Comparison of ENCODE assay signal across 12 cellular contexts in genomic region chr19:18287836-18288772, GRCh38. TPM values are rescaled to one million over a fixed set of nuclear protein-coding genes. Genes with fewer than 3 reads are reported as not detected.
DNase-seq lines count a peak whose midpoint lies in the region; ATAC-seq and TF ChIP-seq lines count a peak whose summit lies in the region.
"Had no signal": no experiment of that assay in that cellular context is flagged by ENCODE, and none has a peak within 500 bp of the region (broad histone marks: within the 10 kb centered on the region; RNA-seq: fewer than 3 reads in every experiment).

No MANE protein-coding gene starts in this region.

- H3K4me1 ChIP-seq in HUES64 (ENCODE audit: insufficient read depth, low read length) (peaks cover 14% of the 10 kb centered on the region), aorta (ENCODE audit: control insufficient read depth in 1 of 2, insufficient read depth in 2 of 2, low read length in 2 of 2) (no peaks in the 10 kb centered on the region)

- DNase-seq in kidney epithelial cell (ENCODE audit: low read depth) (no peak), NCI-H226 (no peak), aorta (no peak), GM13977 (ENCODE audit: low spot score) (no peak)
- DNase-seq in stimulated activated naive B cell treated with anti-CD40 and anti-IgM and Interleukin-4, amounts not matched to agents 10 μg/mL and 1 μg/mL and 100 μg/mL, for 72 hours, result no peak
- DNase-seq: activated naive CD4-positive, alpha-beta T cell treated with Interleukin-2 at 50 U/mL for 16 hours; DND-41; NCI-H1092 treated with DMSO at 0.1 percent for 48 hours; PC-9 had no signal

- no peaks in the 10 kb centered on the region for H3K36me3 ChIP-seq in HUES64 (ENCODE audit: insufficient read depth, low read length)
- H3K36me3 ChIP-seq in kidney epithelial cell (ENCODE audit: control insufficient read depth, insufficient read depth, low read length), result no peaks in the 10 kb centered on the region
- H3K36me3 ChIP-seq in aorta (ENCODE audit: control insufficient read depth in 1 of 2, insufficient read depth in 2 of 2, low read length in 1 of 2), result no peaks in the 10 kb centered on the region

- H3K4me3 ChIP-seq in HUES64 (ENCODE audit: low read length) (peak overlapping the region; percentile 43), kidney epithelial cell (ENCODE audit: low read depth, low read length) (no peak overlapping the region), aorta (ENCODE audit: low read length in 2 of 2) (no peak overlapping the region)
- H3K4me3 ChIP-seq: PC-9 had no signal

- no peaks in the 10 kb centered on the region for H3K9me3 Mint-ChIP-seq in stimulated activated naive B cell treated with anti-CD40 and anti-IgM and Interleukin-4, amounts not matched to agents 10 μg/mL and 1 μg/mL and 100 μg/mL, for 72 hours

- H3K9ac ChIP-seq in HUES64 (ENCODE audit: low read depth, low read length), result peak overlapping the region; percentile 47

- no peak overlapping the region for H3K4me3 Mint-ChIP-seq in stimulated activated naive B cell treated with anti-CD40 and anti-IgM and Interleukin-4, amounts not matched to agents 10 μg/mL and 1 μg/mL and 100 μg/mL, for 72 hours

- in situ Hi-C loops in GM13977 (cut with MboI; ENCODE audit: low pct_unique_long_range_greater_than_20kb, low sequenced_read_pairs, unreplicated experiment), result no loop called here

- H3K27ac ChIP-seq in HUES64 (ENCODE audit: low read depth, low read length) (peak overlapping the region; percentile 68), adipose tissue (ENCODE audit: low read depth, low read length) (peak overlapping the region; percentile 13), aorta (ENCODE audit: low read depth in 1 of 2, low read length in 2 of 2) (peak overlapping the region in 1 of 2 donors; percentile 59)
- H3K27ac ChIP-seq: PC-9, VCaP had no signal

- WGBS in HUES64, result 15% methylated on average over 26 of the region's 26 CpGs
- 52 to 76% (median 70%) methylated on average over 26 of the region's 26 CpGs for WGBS in adipose tissue, 3 donors
- WGBS in aorta, 2 donors, result 51 to 52% methylated on average over 26 of the region's 26 CpGs

- H3K27me3 ChIP-seq in HUES64 (ENCODE audit: insufficient read depth, low read length) (no peaks in the 10 kb centered on the region), kidney epithelial cell (ENCODE audit: control insufficient read depth, insufficient read depth, low read length) (no peaks in the 10 kb centered on the region), aorta (ENCODE audit: control insufficient read depth in 1 of 2, insufficient read depth in 2 of 2, low read length in 1 of 2) (no peaks in the 10 kb centered on the region)

- intact Hi-C loops in aorta (cut with DNase I), result no loop called here

- ATAC-seq in stimulated activated naive B cell treated with anti-CD40 and anti-IgM and Interleukin-4, amounts not matched to agents 10 μg/mL and 1 μg/mL and 100 μg/mL, for 72 hours (replicated peaks), result no peak
- ATAC-seq in aorta (ENCODE audit: low FRiP score), result no peak

- peak; percentile 19 for TF ChIP-seq CTCF in kidney epithelial cell (IDR thresholded peaks at IDR 0.05; ENCODE audit: insufficient read depth, low read length, poor library complexity, severe bottlenecking)
- TF ChIP-seq CTCF in GM13977 (IDR thresholded peaks at IDR 0.05; ENCODE audit: extremely low read depth, insufficient read depth, missing control alignments), result no peak

- no peaks in the 10 kb centered on the region for H3K27me3 Mint-ChIP-seq in stimulated activated naive B cell treated with anti-CD40 and anti-IgM and Interleukin-4, amounts not matched to agents 10 μg/mL and 1 μg/mL and 100 μg/mL, for 72 hours

- H3K9me3 ChIP-seq in HUES64 (ENCODE audit: insufficient read depth, low read depth, low read length) (no peaks in the 10 kb centered on the region), aorta (ENCODE audit: control insufficient read depth, low read length) (no peaks in the 10 kb centered on the region)

- H3K4me1 Mint-ChIP-seq in stimulated activated naive B cell treated with anti-CD40 and anti-IgM and Interleukin-4, amounts not matched to agents 10 μg/mL and 1 μg/mL and 100 μg/mL, for 72 hours, result peaks cover 48 to 81% of the 10 kb centered on the region in 2 donors

- H3K36me3 Mint-ChIP-seq in stimulated activated naive B cell treated with anti-CD40 and anti-IgM and Interleukin-4, amounts not matched to agents 10 μg/mL and 1 μg/mL and 100 μg/mL, for 72 hours, result peaks cover 7 to 14% of the 10 kb centered on the region in 2 donors

- H3K27ac Mint-ChIP-seq in stimulated activated naive B cell treated with anti-CD40 and anti-IgM and Interleukin-4, amounts not matched to agents 10 μg/mL and 1 μg/mL and 100 μg/mL, for 72 hours, result peak overlapping the region; percentile 95

RNA-seq across cellular contexts. Expression of gene JUND, which starts 6.7 kb away (rescaled TPM):
- polyA plus RNA-seq in HUES64 (2013, experiment 1 of 2), result 93.0 TPM
- 114 TPM for polyA plus RNA-seq in HUES64 (2013, experiment 2 of 2)
- polyA plus RNA-seq in adipose tissue (100 to 1,000 TPM; 165 to 392 (median 214) TPM), aorta (100 to 1,000 TPM in 1 of 2 donors, 10 to 100 TPM in 1; 62.6 to 161 TPM)
- total RNA-seq in kidney epithelial cell (253 and 262 TPM in 2 replicates), aorta (100 to 1,000 TPM; 214 to 492 TPM)

RNA-seq across cellular contexts. Expression of gene IQCN, which starts 13.9 kb away (rescaled TPM):
- polyA plus RNA-seq in HUES64 (2013, experiment 1 of 2), result 0.20 TPM
- polyA plus RNA-seq in HUES64 (2013, experiment 2 of 2), result 0.38 TPM
- polyA plus RNA-seq in adipose tissue (10 to 100 TPM in 1 of 3 donors, 1 to 10 TPM in 2; 1.3 to 11.2 (median 1.7) TPM), aorta (10 to 100 TPM in 1 of 2 donors, 1 to 10 TPM in 1; 4.5 to 20.7 TPM)
- total RNA-seq in kidney epithelial cell (0.13 and 0.21 TPM in 2 replicates), aorta (10 to 100 TPM in 1 of 2 donors, 1 to 10 TPM in 1; 8.1 to 12.2 TPM)

RNA-seq across cellular contexts. Expression of gene LSM4, which starts 34.8 kb away (rescaled TPM):
- polyA plus RNA-seq in HUES64 (2013, experiment 1 of 2), result 248 TPM
- polyA plus RNA-seq in HUES64 (2013, experiment 2 of 2), result 269 TPM
- polyA plus RNA-seq in adipose tissue, result 100 to 1,000 TPM in 2 of 3 donors, 10 to 100 TPM in 1; 46.3 to 118 (median 100) TPM
- 333 and 367 TPM in 2 replicates for total RNA-seq in kidney epithelial cell
- 10 to 100 TPM; 32.2 to 34.5 TPM for total RNA-seq in aorta
- polyA plus RNA-seq in aorta, result 10 to 100 TPM; 58.6 to 91.8 TPM

RNA-seq across cellular contexts. Expression of gene PGPEP1, which starts 52.3 kb away (rescaled TPM):
- 12.6 TPM for polyA plus RNA-seq in HUES64 (2013, experiment 1 of 2)
- 15.8 TPM for polyA plus RNA-seq in HUES64 (2013, experiment 2 of 2)
- polyA plus RNA-seq in adipose tissue (10 to 100 TPM in 2 of 3 donors, 1 to 10 TPM in 1; 9.1 to 17.2 (median 14.5) TPM), aorta (10 to 100 TPM; 19.2 to 25.3 TPM)
- total RNA-seq in kidney epithelial cell (28.8 and 34.4 TPM in 2 replicates), aorta (10 to 100 TPM; 41.5 to 46.9 TPM)
